Comparison of ENCODE assay signal across 1 cellular context in the genomic region with DNA sequence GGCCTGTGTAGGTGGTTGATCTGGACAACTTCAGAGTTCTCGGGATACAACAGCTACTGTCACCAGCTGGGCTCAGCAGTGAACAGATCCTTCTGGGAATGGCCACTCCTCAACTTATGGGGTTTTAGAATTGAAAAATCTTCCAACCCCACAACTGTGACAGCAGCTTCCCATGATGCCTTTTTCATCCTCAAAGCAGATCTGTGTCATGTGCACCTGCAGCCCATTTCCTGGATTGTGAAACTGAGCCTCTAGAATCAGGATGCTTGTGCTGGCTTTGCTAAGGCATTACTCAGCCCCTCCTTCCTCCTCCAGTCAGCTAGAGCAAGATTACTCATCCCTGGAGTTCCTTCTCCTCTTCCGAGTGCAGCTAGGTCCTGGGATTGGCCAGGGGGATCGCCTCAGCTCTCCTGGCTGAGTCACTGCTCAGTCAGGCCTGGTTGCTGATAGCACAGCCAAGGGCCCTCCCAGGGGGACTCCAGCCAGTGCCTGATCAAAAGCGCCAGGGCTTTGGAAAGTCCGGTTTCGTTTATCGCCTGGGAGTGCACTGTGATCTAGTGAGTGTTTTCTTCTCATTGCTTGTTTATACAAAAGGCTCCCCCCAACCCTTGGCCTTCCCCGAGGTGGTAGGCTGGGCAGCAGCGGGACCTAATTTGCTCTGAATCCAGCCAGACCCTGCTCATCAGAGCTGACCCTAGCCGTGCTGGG.
TF ChIP-seq lines count a peak whose summit lies in the region.

No MANE protein-coding gene starts in this region.

TF ChIP-seq in HepG2, 621 proteins besides CTCF, POLR2A, EP300 and RAD21 (continued from another document and continues in another):
- TF ChIP-seq, protein P1, sequence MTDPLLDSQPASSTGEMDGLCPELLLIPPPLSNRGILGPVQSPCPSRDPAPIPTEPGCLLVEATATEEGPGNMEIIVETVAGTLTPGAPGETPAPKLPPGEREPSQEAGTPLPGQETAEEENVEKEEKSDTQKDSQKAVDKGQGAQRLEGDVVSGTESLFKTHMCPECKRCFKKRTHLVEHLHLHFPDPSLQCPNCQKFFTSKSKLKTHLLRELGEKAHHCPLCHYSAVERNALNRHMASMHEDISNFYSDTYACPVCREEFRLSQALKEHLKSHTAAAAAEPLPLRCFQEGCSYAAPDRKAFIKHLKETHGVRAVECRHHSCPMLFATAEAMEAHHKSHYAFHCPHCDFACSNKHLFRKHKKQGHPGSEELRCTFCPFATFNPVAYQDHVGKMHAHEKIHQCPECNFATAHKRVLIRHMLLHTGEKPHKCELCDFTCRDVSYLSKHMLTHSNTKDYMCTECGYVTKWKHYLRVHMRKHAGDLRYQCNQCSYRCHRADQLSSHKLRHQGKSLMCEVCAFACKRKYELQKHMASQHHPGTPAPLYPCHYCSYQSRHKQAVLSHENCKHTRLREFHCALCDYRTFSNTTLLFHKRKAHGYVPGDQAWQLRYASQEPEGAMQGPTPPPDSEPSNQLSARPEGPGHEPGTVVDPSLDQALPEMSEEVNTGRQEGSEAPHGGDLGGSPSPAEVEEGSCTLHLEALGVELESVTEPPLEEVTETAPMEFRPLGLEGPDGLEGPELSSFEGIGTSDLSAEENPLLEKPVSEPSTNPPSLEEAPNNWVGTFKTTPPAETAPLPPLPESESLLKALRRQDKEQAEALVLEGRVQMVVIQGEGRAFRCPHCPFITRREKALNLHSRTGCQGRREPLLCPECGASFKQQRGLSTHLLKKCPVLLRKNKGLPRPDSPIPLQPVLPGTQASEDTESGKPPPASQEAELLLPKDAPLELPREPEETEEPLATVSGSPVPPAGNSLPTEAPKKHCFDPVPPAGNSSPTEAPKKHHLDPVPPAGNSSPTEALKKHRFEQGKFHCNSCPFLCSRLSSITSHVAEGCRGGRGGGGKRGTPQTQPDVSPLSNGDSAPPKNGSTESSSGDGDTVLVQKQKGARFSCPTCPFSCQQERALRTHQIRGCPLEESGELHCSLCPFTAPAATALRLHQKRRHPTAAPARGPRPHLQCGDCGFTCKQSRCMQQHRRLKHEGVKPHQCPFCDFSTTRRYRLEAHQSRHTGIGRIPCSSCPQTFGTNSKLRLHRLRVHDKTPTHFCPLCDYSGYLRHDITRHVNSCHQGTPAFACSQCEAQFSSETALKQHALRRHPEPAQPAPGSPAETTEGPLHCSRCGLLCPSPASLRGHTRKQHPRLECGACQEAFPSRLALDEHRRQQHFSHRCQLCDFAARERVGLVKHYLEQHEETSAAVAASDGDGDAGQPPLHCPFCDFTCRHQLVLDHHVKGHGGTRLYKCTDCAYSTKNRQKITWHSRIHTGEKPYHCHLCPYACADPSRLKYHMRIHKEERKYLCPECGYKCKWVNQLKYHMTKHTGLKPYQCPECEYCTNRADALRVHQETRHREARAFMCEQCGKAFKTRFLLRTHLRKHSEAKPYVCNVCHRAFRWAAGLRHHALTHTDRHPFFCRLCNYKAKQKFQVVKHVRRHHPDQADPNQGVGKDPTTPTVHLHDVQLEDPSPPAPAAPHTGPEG (CRISPR knock-in tag; IDR thresholded peaks at IDR 0.05) = no peak
- TF ChIP-seq ATF7 (IDR thresholded peaks at IDR 0.05) = no peak
- TF ChIP-seq ATF7 (CRISPR knock-in tag; IDR thresholded peaks at IDR 0.05) = peak; percentile 46; the same call in 1 of the 2 replicates
- TF ChIP-seq KDM6A (CRISPR knock-in tag; IDR thresholded peaks at IDR 0.05; ENCODE audit: low read depth) = 0 out of 2 replicates have a peak, but pooled peaks have one; percentile 22
- TF ChIP-seq, protein P2, sequence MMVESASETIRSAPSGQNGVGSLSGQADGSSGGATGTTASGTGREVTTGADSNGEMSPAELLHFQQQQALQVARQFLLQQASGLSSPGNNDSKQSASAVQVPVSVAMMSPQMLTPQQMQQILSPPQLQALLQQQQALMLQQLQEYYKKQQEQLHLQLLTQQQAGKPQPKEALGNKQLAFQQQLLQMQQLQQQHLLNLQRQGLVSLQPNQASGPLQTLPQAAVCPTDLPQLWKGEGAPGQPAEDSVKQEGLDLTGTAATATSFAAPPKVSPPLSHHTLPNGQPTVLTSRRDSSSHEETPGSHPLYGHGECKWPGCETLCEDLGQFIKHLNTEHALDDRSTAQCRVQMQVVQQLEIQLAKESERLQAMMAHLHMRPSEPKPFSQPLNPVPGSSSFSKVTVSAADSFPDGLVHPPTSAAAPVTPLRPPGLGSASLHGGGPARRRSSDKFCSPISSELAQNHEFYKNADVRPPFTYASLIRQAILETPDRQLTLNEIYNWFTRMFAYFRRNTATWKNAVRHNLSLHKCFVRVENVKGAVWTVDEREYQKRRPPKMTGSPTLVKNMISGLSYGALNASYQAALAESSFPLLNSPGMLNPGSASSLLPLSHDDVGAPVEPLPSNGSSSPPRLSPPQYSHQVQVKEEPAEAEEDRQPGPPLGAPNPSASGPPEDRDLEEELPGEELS (CRISPR knock-in tag; IDR thresholded peaks at IDR 0.05) = peak; percentile 66
- peak; percentile 17; the same call in 1 of the 2 replicates for TF ChIP-seq KDM5A (IDR thresholded peaks at IDR 0.05; ENCODE audit: borderline replicate concordance, low read length)
- no peak for TF ChIP-seq HOXA5 (CRISPR knock-in tag; IDR thresholded peaks at IDR 0.05)
- TF ChIP-seq, protein P3, sequence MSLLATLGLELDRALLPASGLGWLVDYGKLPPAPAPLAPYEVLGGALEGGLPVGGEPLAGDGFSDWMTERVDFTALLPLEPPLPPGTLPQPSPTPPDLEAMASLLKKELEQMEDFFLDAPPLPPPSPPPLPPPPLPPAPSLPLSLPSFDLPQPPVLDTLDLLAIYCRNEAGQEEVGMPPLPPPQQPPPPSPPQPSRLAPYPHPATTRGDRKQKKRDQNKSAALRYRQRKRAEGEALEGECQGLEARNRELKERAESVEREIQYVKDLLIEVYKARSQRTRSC (CRISPR knock-in tag; IDR thresholded peaks at IDR 0.05; ENCODE audit: low read depth) = no peak
- peak; percentile 65; the same call in 1 of the 2 replicates for TF ChIP-seq NCOA2 (CRISPR knock-in tag; IDR thresholded peaks at IDR 0.05)
- TF ChIP-seq MYNN (CRISPR knock-in tag; IDR thresholded peaks at IDR 0.05; ENCODE audit: low read depth) = no peak; the same call in 1 of the 2 replicates
- TF ChIP-seq, protein P4, sequence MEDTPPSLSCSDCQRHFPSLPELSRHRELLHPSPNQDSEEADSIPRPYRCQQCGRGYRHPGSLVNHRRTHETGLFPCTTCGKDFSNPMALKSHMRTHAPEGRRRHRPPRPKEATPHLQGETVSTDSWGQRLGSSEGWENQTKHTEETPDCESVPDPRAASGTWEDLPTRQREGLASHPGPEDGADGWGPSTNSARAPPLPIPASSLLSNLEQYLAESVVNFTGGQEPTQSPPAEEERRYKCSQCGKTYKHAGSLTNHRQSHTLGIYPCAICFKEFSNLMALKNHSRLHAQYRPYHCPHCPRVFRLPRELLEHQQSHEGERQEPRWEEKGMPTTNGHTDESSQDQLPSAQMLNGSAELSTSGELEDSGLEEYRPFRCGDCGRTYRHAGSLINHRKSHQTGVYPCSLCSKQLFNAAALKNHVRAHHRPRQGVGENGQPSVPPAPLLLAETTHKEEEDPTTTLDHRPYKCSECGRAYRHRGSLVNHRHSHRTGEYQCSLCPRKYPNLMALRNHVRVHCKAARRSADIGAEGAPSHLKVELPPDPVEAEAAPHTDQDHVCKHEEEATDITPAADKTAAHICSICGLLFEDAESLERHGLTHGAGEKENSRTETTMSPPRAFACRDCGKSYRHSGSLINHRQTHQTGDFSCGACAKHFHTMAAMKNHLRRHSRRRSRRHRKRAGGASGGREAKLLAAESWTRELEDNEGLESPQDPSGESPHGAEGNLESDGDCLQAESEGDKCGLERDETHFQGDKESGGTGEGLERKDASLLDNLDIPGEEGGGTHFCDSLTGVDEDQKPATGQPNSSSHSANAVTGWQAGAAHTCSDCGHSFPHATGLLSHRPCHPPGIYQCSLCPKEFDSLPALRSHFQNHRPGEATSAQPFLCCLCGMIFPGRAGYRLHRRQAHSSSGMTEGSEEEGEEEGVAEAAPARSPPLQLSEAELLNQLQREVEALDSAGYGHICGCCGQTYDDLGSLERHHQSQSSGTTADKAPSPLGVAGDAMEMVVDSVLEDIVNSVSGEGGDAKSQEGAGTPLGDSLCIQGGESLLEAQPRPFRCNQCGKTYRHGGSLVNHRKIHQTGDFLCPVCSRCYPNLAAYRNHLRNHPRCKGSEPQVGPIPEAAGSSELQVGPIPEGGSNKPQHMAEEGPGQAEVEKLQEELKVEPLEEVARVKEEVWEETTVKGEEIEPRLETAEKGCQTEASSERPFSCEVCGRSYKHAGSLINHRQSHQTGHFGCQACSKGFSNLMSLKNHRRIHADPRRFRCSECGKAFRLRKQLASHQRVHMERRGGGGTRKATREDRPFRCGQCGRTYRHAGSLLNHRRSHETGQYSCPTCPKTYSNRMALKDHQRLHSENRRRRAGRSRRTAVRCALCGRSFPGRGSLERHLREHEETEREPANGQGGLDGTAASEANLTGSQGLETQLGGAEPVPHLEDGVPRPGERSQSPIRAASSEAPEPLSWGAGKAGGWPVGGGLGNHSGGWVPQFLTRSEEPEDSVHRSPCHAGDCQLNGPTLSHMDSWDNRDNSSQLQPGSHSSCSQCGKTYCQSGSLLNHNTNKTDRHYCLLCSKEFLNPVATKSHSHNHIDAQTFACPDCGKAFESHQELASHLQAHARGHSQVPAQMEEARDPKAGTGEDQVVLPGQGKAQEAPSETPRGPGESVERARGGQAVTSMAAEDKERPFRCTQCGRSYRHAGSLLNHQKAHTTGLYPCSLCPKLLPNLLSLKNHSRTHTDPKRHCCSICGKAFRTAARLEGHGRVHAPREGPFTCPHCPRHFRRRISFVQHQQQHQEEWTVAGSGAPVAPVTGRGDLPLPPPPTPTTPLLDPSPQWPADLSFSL (CRISPR knock-in tag; IDR thresholded peaks at IDR 0.05) = no peak
- TF ChIP-seq SIX4 (CRISPR knock-in tag; IDR thresholded peaks at IDR 0.05) = no peak
- TF ChIP-seq, protein P5, sequence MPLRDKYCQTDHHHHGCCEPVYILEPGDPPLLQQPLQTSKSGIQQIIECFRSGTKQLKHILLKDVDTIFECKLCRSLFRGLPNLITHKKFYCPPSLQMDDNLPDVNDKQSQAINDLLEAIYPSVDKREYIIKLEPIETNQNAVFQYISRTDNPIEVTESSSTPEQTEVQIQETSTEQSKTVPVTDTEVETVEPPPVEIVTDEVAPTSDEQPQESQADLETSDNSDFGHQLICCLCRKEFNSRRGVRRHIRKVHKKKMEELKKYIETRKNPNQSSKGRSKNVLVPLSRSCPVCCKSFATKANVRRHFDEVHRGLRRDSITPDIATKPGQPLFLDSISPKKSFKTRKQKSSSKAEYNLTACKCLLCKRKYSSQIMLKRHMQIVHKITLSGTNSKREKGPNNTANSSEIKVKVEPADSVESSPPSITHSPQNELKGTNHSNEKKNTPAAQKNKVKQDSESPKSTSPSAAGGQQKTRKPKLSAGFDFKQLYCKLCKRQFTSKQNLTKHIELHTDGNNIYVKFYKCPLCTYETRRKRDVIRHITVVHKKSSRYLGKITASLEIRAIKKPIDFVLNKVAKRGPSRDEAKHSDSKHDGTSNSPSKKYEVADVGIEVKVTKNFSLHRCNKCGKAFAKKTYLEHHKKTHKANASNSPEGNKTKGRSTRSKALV (CRISPR knock-in tag; IDR thresholded peaks at IDR 0.05) = peak; percentile 94
- TF ChIP-seq ARID2 (CRISPR knock-in tag; IDR thresholded peaks at IDR 0.05; ENCODE audit: borderline replicate concordance) = no peak; the same call in 1 of the 2 replicates
- TF ChIP-seq, protein P6, sequence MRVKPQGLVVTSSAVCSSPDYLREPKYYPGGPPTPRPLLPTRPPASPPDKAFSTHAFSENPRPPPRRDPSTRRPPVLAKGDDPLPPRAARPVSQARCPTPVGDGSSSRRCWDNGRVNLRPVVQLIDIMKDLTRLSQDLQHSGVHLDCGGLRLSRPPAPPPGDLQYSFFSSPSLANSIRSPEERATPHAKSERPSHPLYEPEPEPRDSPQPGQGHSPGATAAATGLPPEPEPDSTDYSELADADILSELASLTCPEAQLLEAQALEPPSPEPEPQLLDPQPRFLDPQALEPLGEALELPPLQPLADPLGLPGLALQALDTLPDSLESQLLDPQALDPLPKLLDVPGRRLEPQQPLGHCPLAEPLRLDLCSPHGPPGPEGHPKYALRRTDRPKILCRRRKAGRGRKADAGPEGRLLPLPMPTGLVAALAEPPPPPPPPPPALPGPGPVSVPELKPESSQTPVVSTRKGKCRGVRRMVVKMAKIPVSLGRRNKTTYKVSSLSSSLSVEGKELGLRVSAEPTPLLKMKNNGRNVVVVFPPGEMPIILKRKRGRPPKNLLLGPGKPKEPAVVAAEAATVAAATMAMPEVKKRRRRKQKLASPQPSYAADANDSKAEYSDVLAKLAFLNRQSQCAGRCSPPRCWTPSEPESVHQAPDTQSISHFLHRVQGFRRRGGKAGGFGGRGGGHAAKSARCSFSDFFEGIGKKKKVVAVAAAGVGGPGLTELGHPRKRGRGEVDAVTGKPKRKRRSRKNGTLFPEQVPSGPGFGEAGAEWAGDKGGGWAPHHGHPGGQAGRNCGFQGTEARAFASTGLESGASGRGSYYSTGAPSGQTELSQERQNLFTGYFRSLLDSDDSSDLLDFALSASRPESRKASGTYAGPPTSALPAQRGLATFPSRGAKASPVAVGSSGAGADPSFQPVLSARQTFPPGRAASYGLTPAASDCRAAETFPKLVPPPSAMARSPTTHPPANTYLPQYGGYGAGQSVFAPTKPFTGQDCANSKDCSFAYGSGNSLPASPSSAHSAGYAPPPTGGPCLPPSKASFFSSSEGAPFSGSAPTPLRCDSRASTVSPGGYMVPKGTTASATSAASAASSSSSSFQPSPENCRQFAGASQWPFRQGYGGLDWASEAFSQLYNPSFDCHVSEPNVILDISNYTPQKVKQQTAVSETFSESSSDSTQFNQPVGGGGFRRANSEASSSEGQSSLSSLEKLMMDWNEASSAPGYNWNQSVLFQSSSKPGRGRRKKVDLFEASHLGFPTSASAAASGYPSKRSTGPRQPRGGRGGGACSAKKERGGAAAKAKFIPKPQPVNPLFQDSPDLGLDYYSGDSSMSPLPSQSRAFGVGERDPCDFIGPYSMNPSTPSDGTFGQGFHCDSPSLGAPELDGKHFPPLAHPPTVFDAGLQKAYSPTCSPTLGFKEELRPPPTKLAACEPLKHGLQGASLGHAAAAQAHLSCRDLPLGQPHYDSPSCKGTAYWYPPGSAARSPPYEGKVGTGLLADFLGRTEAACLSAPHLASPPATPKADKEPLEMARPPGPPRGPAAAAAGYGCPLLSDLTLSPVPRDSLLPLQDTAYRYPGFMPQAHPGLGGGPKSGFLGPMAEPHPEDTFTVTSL (CRISPR knock-in tag; IDR thresholded peaks at IDR 0.05; ENCODE audit: borderline replicate concordance) = 0 out of 2 replicates have a peak, but pooled peaks have one; percentile 34
